In genomic region chr15:54083501-54083900, GRCh38 we compare ENCODE assay signal across 18 cellular contexts.
DNase-seq lines count a peak whose midpoint lies in the region; ATAC-seq, FAIRE-seq and TF ChIP-seq lines count a peak whose summit lies in the region.
"Had no signal": no experiment of that assay in that cellular context is flagged by ENCODE, and none has a peak within 500 bp of the region (broad histone marks: within the 10 kb centered on the region; RNA-seq: fewer than 3 reads in every experiment).

No MANE protein-coding gene starts in this region.

- H4K20me1 ChIP-seq in H1 (replicated peaks in 1 of 2; ENCODE audit: control insufficient read depth in 1 of 2, insufficient read depth in 2 of 2, low read length in 2 of 2), result no peaks in the 10 kb centered on the region
- H4K20me1 ChIP-seq: BLaER1 had no signal

- no peak overlapping the region for H2BK20ac ChIP-seq in H1 (ENCODE audit: low read length)

- no peaks in the 10 kb centered on the region for H3K36me3 ChIP-seq in H1 (ENCODE audit: control insufficient read depth in 2 of 4, insufficient read depth in 4 of 4, low read length in 3 of 4)
- H3K36me3 ChIP-seq in stomach, result no peaks in the 10 kb centered on the region
- H3K36me3 ChIP-seq: BLaER1, HAP-1 had no signal

- no peak overlapping the region for H4K91ac ChIP-seq in H1 (replicated peaks; ENCODE audit: insufficient read length, low read length)

- H3K4ac ChIP-seq in H1 (replicated peaks; ENCODE audit: insufficient read length, low read depth, low read length), result no peak overlapping the region

- intact Hi-C loops in stomach (cut with DNase I; ENCODE audit: low total_unique reads), result no loop called here

- peaks cover 0 to 4% of the 10 kb centered on the region in 2 experiments; a peak in 1 of 4 replicates for H3K9me3 ChIP-seq in H1 (ENCODE audit: insufficient read depth in 2 of 2, low read depth in 1 of 2, low read length in 1 of 2)
- no peaks in the 10 kb centered on the region for H3K9me3 ChIP-seq in stomach
- H3K9me3 ChIP-seq: BLaER1, Caco-2, HAP-1 had no signal

- TF ChIP-seq POLR2A in NB4 (IDR thresholded peaks at IDR 0.05; ENCODE audit: extremely low read depth, insufficient read length) (no peak), H1 (IDR thresholded peaks at IDR 0.05; ENCODE audit: control extremely low read depth in 1 of 2, low read depth in 2 of 2, low read length in 2 of 2) (no peak), stomach (IDR thresholded peaks at IDR 0.05) (no peak)

- FAIRE-seq in H1 (lab: Jason Lieb, UNC), result no peak
- FAIRE-seq: A204.1, G401.6, H54 had no signal

- no peak overlapping the region for H3K23ac ChIP-seq in H1 (ENCODE audit: insufficient read length)

- H2AK5ac ChIP-seq in H1 (ENCODE audit: low read depth, low read length), result no peak overlapping the region

- H4K8ac ChIP-seq in H1 (ENCODE audit: extremely low read depth, insufficient read depth, low read length), result peak overlapping the region; percentile 4; the same call in 1 of the 2 replicates

- ATAC-seq in HG03196 (IDR thresholded peaks at IDR 0.05; ENCODE audit: unreplicated experiment), result no peak
- ATAC-seq: CD8-positive, alpha-beta T cell had no signal

- peak overlapping the region; percentile 93; the same call in 1 of the 2 replicates for H2AFZ ChIP-seq in H1 (ENCODE audit: low read length)
- H2AFZ ChIP-seq: GM23338 had no signal

- no peak for TF ChIP-seq RAD21 in H1 (IDR thresholded peaks at IDR 0.05 in 1 of 2, conservative IDR thresholded peaks at IDR 0.05 in 1 of 2; ENCODE audit: low read depth in 2 of 2, low read length in 2 of 2)

- no peaks in the 10 kb centered on the region for H3K79me1 ChIP-seq in H1 (ENCODE audit: low read depth, low read length)

- H2BK12ac ChIP-seq in H1 (ENCODE audit: low read depth, low read length), result no peak overlapping the region

- no peak overlapping the region for H2BK15ac ChIP-seq in H1 (ENCODE audit: low read length)

- no peak for TF ChIP-seq CTCF in NB4 (IDR thresholded peaks at IDR 0.05; ENCODE audit: low read depth, low read length)
- TF ChIP-seq CTCF in H1 (IDR thresholded peaks at IDR 0.05; ENCODE audit: control extremely low read depth in 1 of 3, insufficient read depth in 1 of 3, low read depth in 1 of 3, low read length in 3 of 3), result no peak
- TF ChIP-seq CTCF in stomach (IDR thresholded peaks at IDR 0.05), result no peak

- H3K4me1 ChIP-seq in H1 (replicated peaks in 1 of 4; ENCODE audit: control insufficient read depth in 3 of 4, insufficient read depth in 4 of 4, low read length in 3 of 4) (no peaks in the 10 kb centered on the region), stomach (no peaks in the 10 kb centered on the region)
- H3K4me1 ChIP-seq: BLaER1, Caco-2, HAP-1 had no signal

- no peaks in the 10 kb centered on the region for H3K23me2 ChIP-seq in H1 (ENCODE audit: low read depth, low read length)

- no peak overlapping the region for H3K4me3 ChIP-seq in NB4 (ENCODE audit: low read depth, low read length)
- H3K4me3 ChIP-seq in H1 (ENCODE audit: extremely low read depth in 1 of 4, insufficient read depth in 2 of 4, low read depth in 3 of 4, low read length in 4 of 4), result no peak overlapping the region
- H3K4me3 ChIP-seq in stomach, result no peak overlapping the region
- H3K4me3 ChIP-seq: BLaER1, GM23338, HAP-1 had no signal

- no peak overlapping the region for H3K18ac ChIP-seq in H1 (ENCODE audit: extremely low read depth, low read length)

- H3K4me2 ChIP-seq in H1 (ENCODE audit: insufficient read depth in 1 of 2, low read depth in 2 of 2, low read length in 2 of 2), result no peak overlapping the region
- H3K4me2 ChIP-seq: BLaER1, GM23338 had no signal

- no peak overlapping the region for H2BK120ac ChIP-seq in H1 (replicated peaks; ENCODE audit: low read depth, low read length)

- peak; percentile 2 for DNase-seq in NCI-H82 (lab: John Stamatoyannopoulos, UW)
- DNase-seq in NCI-H82 treated with DMSO at 0.1 percent for 48 hours (lab: John Stamatoyannopoulos, UW; ENCODE audit: unreplicated experiment), result no peak
- DNase-seq in NB4 (ENCODE audit: low read depth), result peak; percentile 32
- DNase-seq in H1 (ENCODE audit: low read depth in 1 of 2, low spot score in 2 of 2), result no peak
- no peak for DNase-seq in stomach
- DNase-seq: CD8-positive, alpha-beta T cell; DMS153; HFFc6 had no signal

- H3K9ac ChIP-seq in H1 (replicated peaks in 1 of 4; ENCODE audit: extremely low read depth in 1 of 4, low read depth in 3 of 4, low read length in 3 of 4), result no peak overlapping the region
- H3K9ac ChIP-seq: BLaER1 had no signal

- H3K27ac ChIP-seq in H1 (ENCODE audit: low read depth, low read length), result no peak overlapping the region
- H3K27ac ChIP-seq in stomach, result no peak overlapping the region
- H3K27ac ChIP-seq: 22Rv1, BLaER1, C4-2B had no signal

- CTCF ChIA-PET in H1 (lab: Charles Lee; ENCODE audit: partially characterized antibody), result interaction anchor here (0.6 to 4.2 kb wide), 25 partner anchors 12 to 1025 kb away, joined by 3 to 18 read pairs (median 4); no protein-coding TSS in a partner anchor

- no peak overlapping the region for H4K5ac ChIP-seq in H1 (ENCODE audit: insufficient read length, low read depth, low read length)

- H3K27me3 ChIP-seq in H1 (replicated peaks in 1 of 4; ENCODE audit: control insufficient read depth in 3 of 4, extremely low read depth in 1 of 4, insufficient read depth in 3 of 4, low read length in 3 of 4) (no peaks in the 10 kb centered on the region), stomach (peaks cover 0 to 10% (median 0%) of the 10 kb centered on the region in 3 donors)
- H3K27me3 ChIP-seq: BLaER1 had no signal

- H3K14ac ChIP-seq in H1 (ENCODE audit: insufficient read length), result no peak overlapping the region

- H3K56ac ChIP-seq in H1 (replicated peaks; ENCODE audit: insufficient read length, low read depth, low read length), result no peak overlapping the region

- H3K79me2 ChIP-seq in H1 (ENCODE audit: control insufficient read depth in 1 of 2, insufficient read depth in 2 of 2, low read length in 2 of 2), result no peaks in the 10 kb centered on the region

- TF ChIP-seq EP300 in H1 (IDR thresholded peaks at IDR 0.05; ENCODE audit: borderline replicate concordance in 1 of 2, low read depth in 2 of 2, low read length in 2 of 2), result no peak
- TF ChIP-seq EP300 in stomach (IDR thresholded peaks at IDR 0.05), result no peak

- POLR2A ChIA-PET in H1 (lab: Charles Lee; ENCODE audit: partially characterized antibody), result no interaction called here

- WGBS in H1 (ENCODE audit: extremely low coverage in 1 of 2, insufficient coverage in 1 of 2, insufficient read length in 1 of 2, insufficient replicate concordance in 2 of 2, low coverage in 1 of 2, low lambda C conversion rate in 2 of 2, missing lambda C conversion rate in 1 of 2), 2 experiments, result 68% methylated on average over 4 of the region's 4 CpGs; no CpG with 5 or more reads in 1 of the 2 experiments
- 70 to 89% (median 80%) methylated on average over 4 of the region's 4 CpGs for WGBS in stomach, 5 donors

- H2BK5ac ChIP-seq in H1 (ENCODE audit: low read depth, low read length), result no peak overlapping the region

TF ChIP-seq in H1, 55 proteins besides CTCF, POLR2A, EP300 and RAD21:
- TF ChIP-seq JUN (IDR thresholded peaks at IDR 0.05; ENCODE audit: low read depth, low read length), result no peak
- TF ChIP-seq PHF8 (conservative IDR thresholded peaks at IDR 0.05; ENCODE audit: low read depth, low read length), result no peak
- no peak for TF ChIP-seq RFX5 (IDR thresholded peaks at IDR 0.05; ENCODE audit: borderline replicate concordance, low read depth, low read length)
- no peak for TF ChIP-seq HDAC6 (IDR thresholded peaks at IDR 0.05; ENCODE audit: low read depth, low read length)
- no peak for TF ChIP-seq HDAC2 (IDR thresholded peaks at IDR 0.05; ENCODE audit: borderline replicate concordance in 1 of 2, low read depth in 2 of 2, low read length in 2 of 2)
- TF ChIP-seq TAF1 (IDR thresholded peaks at IDR 0.05; ENCODE audit: low read depth, low read length), result no peak
- TF ChIP-seq KDM5A (IDR thresholded peaks at IDR 0.05; ENCODE audit: low read length), result no peak
- no peak for TF ChIP-seq MAX (IDR thresholded peaks at IDR 0.05)

Comparison
In these comparisons a context has a peak if more than half of its experiments do, and no peak if none do; other contexts are left out.
1. DNase-seq: peak in NCI-H82 (single experiment) and NB4 (single experiment); none in NCI-H82 treated with DMSO at 0.1 percent for 48 hours (single experiment), H1 (0 of 2) and stomach (single experiment).